In genomic region chr4:185205073-185205472, GRCh38 we compare ENCODE assay signal across 1 cellular context.
TF ChIP-seq lines count a peak whose summit lies in the region.

No MANE protein-coding gene starts in this region.

TF ChIP-seq in GM12878, 131 proteins besides CTCF, POLR2A, EP300 and RAD21:
- TF ChIP-seq IKZF2 (IDR thresholded peaks at IDR 0.05) (0 out of 4 replicates have a peak, but pooled peaks of 1 of the 2 experiments have one; percentile 4), JUNB (IDR thresholded peaks at IDR 0.05) (peak; percentile 41; the same call in 1 of the 2 replicates), CREB1 (IDR thresholded peaks at IDR 0.05; ENCODE audit: low read depth) (0 out of 2 replicates have a peak, but pooled peaks have one; percentile 30)
TF ChIP-seq in GM12878: peak in this region for 3; not testable (repeated sequence) for 128.
